In the genomic region with DNA sequence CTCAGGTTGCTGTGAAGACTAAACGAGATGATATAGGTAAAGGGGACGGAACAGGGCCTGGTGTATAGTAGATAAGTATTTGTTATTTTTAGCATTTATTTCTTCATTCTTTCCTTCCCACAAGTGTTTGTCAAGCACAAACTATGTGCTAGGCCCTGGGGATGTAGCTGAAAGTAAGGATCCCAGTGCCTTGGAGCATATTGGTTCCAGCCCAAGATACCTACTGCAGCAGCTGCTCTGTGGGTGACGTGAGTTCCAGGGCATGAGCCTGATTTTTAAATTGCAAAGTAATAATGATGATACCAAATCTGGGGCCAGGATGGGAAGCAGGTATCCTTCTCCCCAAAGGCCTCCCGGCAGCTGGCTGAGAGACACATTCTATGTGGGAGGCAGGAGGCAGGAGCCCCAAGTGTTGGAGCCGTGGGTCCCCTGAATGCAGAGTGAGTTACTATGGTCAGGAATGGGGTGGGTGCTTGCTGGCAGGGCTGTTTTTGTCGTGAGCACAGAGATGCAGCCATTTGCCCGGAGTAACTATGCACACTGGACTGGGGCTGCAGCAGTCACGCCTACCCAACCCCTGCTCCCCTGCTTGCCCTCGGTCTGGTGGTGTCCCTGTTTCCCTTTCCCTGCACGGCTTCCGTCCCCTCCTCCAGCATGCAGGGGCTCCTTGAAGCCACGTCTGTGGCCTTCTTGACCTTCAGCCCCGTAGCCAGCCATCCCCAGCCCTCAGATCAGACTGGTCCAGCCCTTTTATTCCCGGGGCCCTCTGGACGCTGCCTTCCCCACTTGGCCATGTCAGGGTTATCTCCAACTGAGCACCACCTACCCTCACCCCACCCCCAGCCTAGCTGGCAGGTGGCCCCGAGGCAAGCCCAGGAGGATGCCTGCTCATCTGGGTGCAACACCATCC, we compare ENCODE assay signal across 13 cellular contexts. TPM values are rescaled to one million over a fixed set of nuclear protein-coding genes. Genes with fewer than 3 reads are reported as not detected.
A peak's percentile ranks its signal among the peaks of the same experiment; 100 is the strongest.
DNase-seq lines count a peak whose midpoint lies in the region; ATAC-seq and TF ChIP-seq lines count a peak whose summit lies in the region.
"Had no signal": no experiment of that assay in that cellular context is flagged by ENCODE, and none has a peak within 500 bp of the region (broad histone marks: within the 10 kb centered on the region; RNA-seq: fewer than 3 reads in every experiment).

No MANE protein-coding gene starts in this region.

- peak overlapping the region; percentile 96 for H3K27ac ChIP-seq in PC-9
- no peak overlapping the region for H3K27ac ChIP-seq in spleen
- H3K27ac ChIP-seq: 22Rv1, lower lobe of right lung had no signal

- no peaks in the 10 kb centered on the region for H4K20me1 ChIP-seq in PC-9 (ENCODE audit: insufficient read depth)

- H3K4me1 ChIP-seq in PC-9 (replicated peaks; ENCODE audit: insufficient read depth) (peaks cover 70% of the 10 kb centered on the region), spleen (no peaks in the 10 kb centered on the region)
- H3K4me1 ChIP-seq: lower lobe of right lung had no signal

- TF ChIP-seq POLR2A in spleen (IDR thresholded peaks at IDR 0.05): no peak

- TF ChIP-seq CTCF in PC-9 (conservative IDR thresholded peaks at IDR 0.05) (no peak), fibroblast of pulmonary artery (IDR thresholded peaks at IDR 0.05; ENCODE audit: low read length, missing control alignments) (no peak), spleen (IDR thresholded peaks at IDR 0.05 in 8 of 11, conservative IDR thresholded peaks at IDR 0.05 in 3 of 11) (no peak)

- no peaks in the 10 kb centered on the region for H3K9me2 ChIP-seq in PC-9 (ENCODE audit: insufficient read depth)

- WGBS in spleen, 5 donors: 72 to 79% (median 78%) methylated on average over 16 of the region's 16 CpGs

- H3K79me2 ChIP-seq in PC-9 (ENCODE audit: low read depth): no peaks in the 10 kb centered on the region

- peak overlapping the region; percentile 75 for H3K4me2 ChIP-seq in PC-9

- BruUV-seq in PC-9 (replicated peaks; lab: Mats Ljungman, UMichigan): no TSS peak

- ATAC-seq in GM18517 (IDR thresholded peaks at IDR 0.05; ENCODE audit: unreplicated experiment): no peak

- H3K9me3 ChIP-seq in PC-9 (ENCODE audit: insufficient read depth, low read depth): no peaks in the 10 kb centered on the region
- H3K9me3 ChIP-seq in spleen: no peaks in the 10 kb centered on the region
- H3K9me3 ChIP-seq: lower lobe of right lung had no signal

- DNase-seq in DMS53 (lab: John Stamatoyannopoulos, UW) (peak; percentile 46), DMS53 treated with DMSO at 0.1 percent for 48 hours (lab: John Stamatoyannopoulos, UW; ENCODE audit: unreplicated experiment) (no peak), PC-9 (peak; percentile 79 to 98), fibroblast of pulmonary artery (ENCODE audit: low read depth) (peak; percentile 5), spleen (peak; percentile 62), KG1 (lab: John Stamatoyannopoulos, UW) (no peak), NCI-H510A treated with DMSO at 0.1 percent for 48 hours (lab: John Stamatoyannopoulos, UW) (no peak)
- DNase-seq: activated naive CD4-positive, alpha-beta T cell treated with Interleukin-2 at 50 U/mL for 16 hours; lower lobe of right lung; stimulated activated CD4-positive, alpha-beta T cell treated with anti-CD3 and anti-CD28 coated beads, Interleukin-4, amount 100 ng/mL, for 1 hour had no signal

- CTCF ChIA-PET in PC-9 (lab: Charles Lee): interaction anchor here (0.7 to 0.8 kb wide), 4 partner anchors 31 to 157 kb away, joined by 3 to 17 read pairs (median 3); no protein-coding TSS in a partner anchor

- H3F3A ChIP-seq in PC-9 (ENCODE audit: insufficient read depth, low read depth): peaks cover 47% of the 10 kb centered on the region

- H3K4me3 ChIP-seq in PC-9 (peak overlapping the region; percentile 31; the same call in 1 of the 2 replicates), fibroblast of pulmonary artery (replicated peaks; ENCODE audit: low read depth, low read length) (no peak overlapping the region), spleen (no peak overlapping the region)
- H3K4me3 ChIP-seq: lower lobe of right lung had no signal

- POLR2A ChIA-PET in PC-9 (lab: Charles Lee; ENCODE audit: unreplicated experiment): interaction anchor here (0.5 to 1.0 kb wide), 9 partner anchors 14 to 161 kb away, joined by 3 to 16 read pairs (median 4); no protein-coding TSS in a partner anchor

- intact Hi-C loops in PC-9 (cut with micrococcal nuclease; ENCODE audit: unreplicated experiment): loop anchor here (2.0 to 5.0 kb wide), 5 partner anchors 124 to 228 kb away; no protein-coding TSS in a partner anchor
- intact Hi-C loops in spleen (cut with DNase I; ENCODE audit: low total_unique reads): no loop called here

- H3K27me3 ChIP-seq in PC-9 (ENCODE audit: insufficient read depth, low read depth) (no peaks in the 10 kb centered on the region), spleen (replicated peaks in 1 of 7) (peaks cover 0 to 49% (median 9%) of the 10 kb centered on the region in 7 donors)

- H2AFZ ChIP-seq in PC-9: no peak overlapping the region

- H3K36me3 ChIP-seq in PC-9 (ENCODE audit: low read depth): no peaks in the 10 kb centered on the region
- no peaks in the 10 kb centered on the region for H3K36me3 ChIP-seq in spleen
- H3K36me3 ChIP-seq: lower lobe of right lung had no signal

RNA-seq across cellular contexts. Expression of gene INHBB, which starts 52.4 kb away (rescaled TPM):
- 50.0 and 57.5 TPM in 2 replicates for total RNA-seq in PC-9 (2021)
- total RNA-seq in spleen: 1 to 10 TPM in 2 of 7 donors, under 1 TPM in 5; 0.29 to 1.4 (median 0.68) TPM
- polyA plus RNA-seq in spleen: 1 to 10 TPM in 1 of 3 donors, under 1 TPM in 2; 0.26 to 1.5 (median 0.58) TPM
- total RNA-seq: SK-MEL-5 had no signal

Comparison
In these comparisons a context has a peak if more than half of its experiments do, and no peak if none do; other contexts are left out.
1. DNase-seq: peak in DMS53 (single experiment), PC-9 (2 of 2), fibroblast of pulmonary artery (single experiment) and spleen (single experiment); none in DMS53 treated with DMSO at 0.1 percent for 48 hours (single experiment), KG1 (single experiment) and NCI-H510A treated with DMSO at 0.1 percent for 48 hours (single experiment).
2. RNA of gene INHBB, which starts 52.4 kb away (total RNA-seq): 50.0 to 57.5 TPM in PC-9; 0.29 to 1.4 TPM in spleen; every median in the first group is over 10 times any median in the second.